16 cellular contexts compared by ENCODE assay signal in the genomic region with DNA sequence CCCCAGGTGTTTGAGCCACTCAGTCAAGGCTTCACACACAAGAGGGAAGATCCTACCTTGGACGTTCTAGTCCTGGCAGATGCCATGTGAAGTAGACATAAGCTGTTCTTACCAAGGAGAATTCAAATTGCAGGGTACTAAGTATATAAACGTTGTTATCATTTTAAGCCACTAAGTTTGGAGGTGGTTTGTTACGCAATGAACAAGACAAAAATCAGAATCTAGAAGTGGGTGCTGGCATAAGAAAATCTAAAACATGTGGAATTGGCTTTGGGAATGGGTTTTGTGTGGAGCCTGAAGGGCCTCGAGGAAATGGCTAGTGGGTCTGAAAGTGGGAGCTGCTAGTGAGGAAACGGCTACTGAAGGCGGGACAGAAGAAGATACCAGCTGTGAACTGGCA.
"Had no signal": no experiment of that assay in that cellular context is flagged by ENCODE, and none has a peak within 500 bp of the region (broad histone marks: within the 10 kb centered on the region; RNA-seq: fewer than 3 reads in every experiment).

No MANE protein-coding gene starts in this region.

- FAIRE-seq: kidney, urothelium cell line had no signal

- H3K4me1 ChIP-seq: suprapubic skin had no signal

- DNase-seq: cortex of kidney; dorsolateral prefrontal cortex; effector CD8-positive, alpha-beta T cell; kidney; left cardiac atrium; naive thymus-derived CD4-positive, alpha-beta T cell; nephron progenitor cell; stimulated activated CD4-positive, alpha-beta T cell treated with anti-CD3 and anti-CD28 coated beads, Interleukin-4, amount 100 ng/mL, for 1 hour; stimulated activated CD8-positive, alpha-beta memory T cell treated with anti-CD3 and anti-CD28 coated beads, Interleukin-4, amount 100 ng/mL, for 48 hours; stimulated activated naive CD8-positive, alpha-beta T cell treated with anti-CD3 and anti-CD28 coated beads, Interleukin-15, Interleukin-2, amounts not matched to agents 100 U/mL and 50 U/mL, for 24 hours; thyroid gland had no signal

- H3K27me3 ChIP-seq: dorsolateral prefrontal cortex, esophagus muscularis mucosa, suprapubic skin, thyroid gland had no signal

- H3K9me3 ChIP-seq: thyroid gland had no signal

- H3K27ac ChIP-seq: epithelial cell of prostate, esophagus muscularis mucosa, suprapubic skin, thyroid gland had no signal

- H3K36me3 ChIP-seq: esophagus muscularis mucosa, suprapubic skin, thyroid gland had no signal

- ATAC-seq: left cardiac atrium; naive thymus-derived CD4-positive, alpha-beta T cell; stimulated activated effector memory CD8-positive, alpha-beta T cell treated with anti-CD3 and anti-CD28 coated beads, Interleukin-12 subunit alpha, Interleukin-12 subunit beta, amount 100 ng/mL, for 72 hours; stimulated activated naive CD8-positive, alpha-beta T cell treated with anti-CD3 and anti-CD28 coated beads, Interleukin-15, Interleukin-2, amounts not matched to agents 100 U/mL and 50 U/mL, for 24 hours had no signal

- H3K4me3 ChIP-seq: dorsolateral prefrontal cortex, esophagus muscularis mucosa, suprapubic skin, thyroid gland had no signal
